In the genomic region with DNA sequence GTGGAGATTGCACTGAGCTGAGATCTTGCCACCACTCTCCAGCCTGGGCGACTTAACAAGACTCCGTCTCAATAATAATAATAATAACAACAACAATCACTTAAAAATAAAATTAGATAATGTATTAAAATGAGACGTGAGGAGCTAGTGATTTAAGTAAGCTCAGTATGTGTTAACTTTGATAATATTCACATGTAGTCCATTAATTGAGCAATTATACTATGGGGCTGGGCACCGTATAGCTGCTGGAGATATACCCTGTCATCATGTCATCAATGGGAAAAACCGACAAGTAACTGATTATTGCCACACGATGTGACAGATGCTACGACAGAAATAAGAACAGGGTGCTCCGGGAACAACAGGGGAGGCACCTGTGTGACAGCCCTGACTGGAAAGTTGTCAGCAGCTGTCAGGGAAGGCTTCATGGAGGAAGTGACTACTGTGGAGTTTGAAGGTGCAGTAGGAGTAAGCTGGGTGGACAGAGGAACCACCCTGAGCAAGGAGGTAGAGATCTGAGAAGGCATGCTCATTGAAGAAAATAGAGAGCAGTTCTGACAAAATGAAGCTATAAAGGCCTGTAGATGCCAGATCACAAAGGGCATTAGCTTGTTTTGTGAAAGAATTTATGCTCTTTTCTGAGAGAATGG, we compare ENCODE assay signal across 8 cellular contexts. TPM values are rescaled to one million over a fixed set of nuclear protein-coding genes. Genes with fewer than 3 reads are reported as not detected.
A peak's percentile ranks its signal among the peaks of the same experiment; 100 is the strongest.
DNase-seq lines count a peak whose midpoint lies in the region; ATAC-seq and TF ChIP-seq lines count a peak whose summit lies in the region.

No MANE protein-coding gene starts in this region.

- intact Hi-C loops in left cardiac atrium (cut with DNase I), result no loop called here

- H3K27ac ChIP-seq in cardiac muscle cell, result peak overlapping the region; percentile 81
- H3K27ac ChIP-seq in lung (ENCODE audit: low read depth in 1 of 2, low read length in 1 of 2), result peak overlapping the region; percentile 17 to 74

- H3K27ac Mint-ChIP-seq in activated naive CD8-positive, alpha-beta T cell treated with anti-CD3 and anti-CD28 coated beads for 36 hours, result no peak overlapping the region
- peak overlapping the region; percentile 100 for H3K27ac Mint-ChIP-seq in type B pancreatic cell

- H3K27me3 ChIP-seq in cardiac muscle cell, result no peaks in the 10 kb centered on the region
- H3K27me3 ChIP-seq in lung (ENCODE audit: control insufficient read depth, insufficient read depth), result no peaks in the 10 kb centered on the region

- ATAC-seq in left cardiac atrium (no peak), lung (ENCODE audit: insufficient read depth, low FRiP score) (no peak), GM18520 (IDR thresholded peaks at IDR 0.05; ENCODE audit: unreplicated experiment) (no peak)

- no peaks in the 10 kb centered on the region for H3K36me3 Mint-ChIP-seq in activated naive CD8-positive, alpha-beta T cell treated with anti-CD3 and anti-CD28 coated beads for 36 hours
- H3K36me3 Mint-ChIP-seq in type B pancreatic cell, result no peaks in the 10 kb centered on the region

- no peaks in the 10 kb centered on the region for H3K9me3 Mint-ChIP-seq in activated naive CD8-positive, alpha-beta T cell treated with anti-CD3 and anti-CD28 coated beads for 36 hours
- H3K9me3 Mint-ChIP-seq in type B pancreatic cell, result no peaks in the 10 kb centered on the region

- H3K4me3 ChIP-seq in cardiac muscle cell, result no peak overlapping the region
- no peak overlapping the region for H3K4me3 ChIP-seq in lung

- H3K4me1 Mint-ChIP-seq in activated naive CD8-positive, alpha-beta T cell treated with anti-CD3 and anti-CD28 coated beads for 36 hours, result peaks cover 33% of the 10 kb centered on the region
- peaks cover 27% of the 10 kb centered on the region for H3K4me1 Mint-ChIP-seq in type B pancreatic cell (ENCODE audit: unreplicated experiment)

- no peaks in the 10 kb centered on the region for H3K9me3 ChIP-seq in cardiac muscle cell (ENCODE audit: low read depth)
- no peaks in the 10 kb centered on the region for H3K9me3 ChIP-seq in lung (ENCODE audit: control insufficient read depth in 2 of 2, insufficient read depth in 1 of 2, low read length in 1 of 2)

- WGBS in lung, 2 donors, result 88 to 89% methylated on average over 8 of the region's 8 CpGs

- H3K36me3 ChIP-seq in cardiac muscle cell, result no peaks in the 10 kb centered on the region
- no peaks in the 10 kb centered on the region for H3K36me3 ChIP-seq in lung (ENCODE audit: control insufficient read depth in 2 of 2, insufficient read depth in 2 of 2, low read length in 2 of 2)

- DNase-seq in cardiac muscle cell (ENCODE audit: low read depth in 1 of 2, low spot score in 1 of 2) (no peak), left cardiac atrium (no peak), lung (ENCODE audit: low spot score) (no peak), type B pancreatic cell (ENCODE audit: extremely low spot score, unreplicated experiment) (no peak), NK-92 (lab: John Stamatoyannopoulos, UW; ENCODE audit: unreplicated experiment) (no peak)
- no peak for DNase-seq in activated naive CD8-positive, alpha-beta T cell treated with anti-CD3 and anti-CD28 coated beads for 36 hours
- no peak for DNase-seq in activated CD4-positive, CD25-positive, alpha-beta regulatory T cell treated with anti-CD3 and anti-CD28 coated beads, Interleukin-2, amount 50 U/mL, for 72 hours

- TF ChIP-seq CTCF in cardiac muscle cell (IDR thresholded peaks at IDR 0.05; ENCODE audit: low read depth, low read length) (no peak), lung (IDR thresholded peaks at IDR 0.05; ENCODE audit: control extremely low read depth, extremely low read depth) (no peak), type B pancreatic cell (conservative IDR thresholded peaks at IDR 0.05) (no peak)

- H3K27me3 Mint-ChIP-seq in activated naive CD8-positive, alpha-beta T cell treated with anti-CD3 and anti-CD28 coated beads for 36 hours, result no peaks in the 10 kb centered on the region
- H3K27me3 Mint-ChIP-seq in type B pancreatic cell, result no peaks in the 10 kb centered on the region

- peaks cover 22% of the 10 kb centered on the region for H3K4me1 ChIP-seq in cardiac muscle cell (ENCODE audit: low read depth)
- H3K4me1 ChIP-seq in lung (ENCODE audit: control insufficient read depth in 2 of 2, insufficient read depth in 2 of 2, low read length in 2 of 2), result peaks cover 0 to 8% of the 10 kb centered on the region in 2 donors

- peak overlapping the region; percentile 91 for H3K4me3 Mint-ChIP-seq in activated naive CD8-positive, alpha-beta T cell treated with anti-CD3 and anti-CD28 coated beads for 36 hours
- peak overlapping the region; percentile 100 for H3K4me3 Mint-ChIP-seq in type B pancreatic cell

RNA-seq across cellular contexts. Expression of a gene that starts 0.9 kb away (rescaled TPM):
- 16.7 and 22.8 TPM in 2 replicates for total RNA-seq in cardiac muscle cell
- polyA plus RNA-seq in cardiac muscle cell, result 12.6 and 13.6 TPM in 2 replicates
- total RNA-seq in left cardiac atrium, result 10 to 100 TPM; 32.1 to 40.9 TPM
- total RNA-seq in activated naive CD8-positive, alpha-beta T cell treated with anti-CD3 and anti-CD28 coated beads for 36 hours, result 1 to 10 TPM; 2.0 to 2.4 TPM
- 10 to 100 TPM; 25.0 to 51.8 TPM for total RNA-seq in lung
- 1 to 10 TPM; 8.0 to 8.3 TPM for polyA plus RNA-seq in lung
- total RNA-seq in type B pancreatic cell (ENCODE audit: low replicate concordance), result 27.4 and 28.5 TPM in 2 replicates
